1 cellular context compared by ENCODE assay signal in genomic region chr6:2952557-2953095, GRCh38.
TF ChIP-seq lines count a peak whose summit lies in the region.

No MANE protein-coding gene starts in this region.

TF ChIP-seq in HepG2, 621 proteins besides CTCF, POLR2A, EP300 and RAD21 (continued from another document and continues in another):
- TF ChIP-seq CBX1 (IDR thresholded peaks at IDR 0.05; ENCODE audit: low read depth) (peak; percentile 31), ZC3H4 (CRISPR knock-in tag; IDR thresholded peaks at IDR 0.05; ENCODE audit: borderline replicate concordance) (no peak), PAF1 (CRISPR knock-in tag; IDR thresholded peaks at IDR 0.05) (no peak), ELF1 (CRISPR knock-in tag; IDR thresholded peaks at IDR 0.05) (peak; percentile 48; the same call in 1 of the 2 replicates), HOXD1 (CRISPR knock-in tag; IDR thresholded peaks at IDR 0.05) (0 out of 2 replicates have a peak, but pooled peaks have one; percentile 59), IKZF1 (IDR thresholded peaks at IDR 0.05) (no peak), HCFC1 (IDR thresholded peaks at IDR 0.05; ENCODE audit: low read depth, low read length) (0 out of 2 replicates have a peak, but pooled peaks have one; percentile 25), HIC2 (CRISPR knock-in tag; IDR thresholded peaks at IDR 0.05; ENCODE audit: low read depth) (peak; percentile 62; the same call in 1 of the 2 replicates), MED8 (CRISPR knock-in tag; IDR thresholded peaks at IDR 0.05; ENCODE audit: insufficient replicate concordance) (no peak), SKIL (CRISPR knock-in tag; IDR thresholded peaks at IDR 0.05; ENCODE audit: borderline replicate concordance) (no peak), ZNF792 (CRISPR knock-in tag; IDR thresholded peaks at IDR 0.05) (peak; percentile 57; the same call in 1 of the 2 replicates), SP4 (CRISPR knock-in tag; IDR thresholded peaks at IDR 0.05) (peak; percentile 79), ZNF652 (CRISPR knock-in tag; IDR thresholded peaks at IDR 0.05; ENCODE audit: borderline replicate concordance, low read depth) (no peak), MIER3 (CRISPR knock-in tag; IDR thresholded peaks at IDR 0.05; ENCODE audit: borderline replicate concordance) (peak; percentile 76; the same call in 1 of the 2 replicates), CEBPG (CRISPR knock-in tag; IDR thresholded peaks at IDR 0.05) (0 out of 2 replicates have a peak, but pooled peaks have one; percentile 11), MLXIP (CRISPR knock-in tag; IDR thresholded peaks at IDR 0.05; ENCODE audit: borderline replicate concordance) (no peak), KMT2B (CRISPR knock-in tag; IDR thresholded peaks at IDR 0.05) (peak; percentile 52; the same call in 1 of the 2 replicates), NCOA1 (CRISPR knock-in tag; IDR thresholded peaks at IDR 0.05) (no peak), ZNF3 (CRISPR knock-in tag; IDR thresholded peaks at IDR 0.05) (no peak), GTF2F1 (IDR thresholded peaks at IDR 0.05; ENCODE audit: low read length) (no peak), ZFP36 (IDR thresholded peaks at IDR 0.05; ENCODE audit: borderline replicate concordance, low read depth, low read length, partially characterized antibody) (no peak), SPEN (CRISPR knock-in tag; IDR thresholded peaks at IDR 0.05; ENCODE audit: low read depth) (peak; percentile 71; the same call in 1 of the 2 replicates), ZNF598 (CRISPR knock-in tag; IDR thresholded peaks at IDR 0.05; ENCODE audit: borderline replicate concordance) (peak; percentile 85), MAFF (IDR thresholded peaks at IDR 0.05; ENCODE audit: low read depth, low read length) (no peak), ZNF276 (CRISPR knock-in tag; IDR thresholded peaks at IDR 0.05; ENCODE audit: low read depth) (0 out of 2 replicates have a peak, but pooled peaks have one; percentile 33), HNRNPK (IDR thresholded peaks at IDR 0.05; ENCODE audit: low read depth, low read length, poor library complexity, severe bottlenecking) (no peak), REST (IDR thresholded peaks at IDR 0.05; ENCODE audit: borderline replicate concordance in 1 of 2, low read depth in 1 of 2, low read length in 2 of 2) (no peak), DZIP1 (CRISPR knock-in tag; IDR thresholded peaks at IDR 0.05) (peak; percentile 27; the same call in 1 of the 2 replicates), ZIK1 (CRISPR knock-in tag; IDR thresholded peaks at IDR 0.05; ENCODE audit: borderline replicate concordance, low read depth) (peak; percentile 64; the same call in 1 of the 2 replicates), ARNT2 (CRISPR knock-in tag; IDR thresholded peaks at IDR 0.05; ENCODE audit: low read depth) (peak; percentile 86), TFE3 (CRISPR knock-in tag; IDR thresholded peaks at IDR 0.05) (peak; percentile 13; the same call in 1 of the 2 replicates), ZBTB49 (CRISPR knock-in tag; IDR thresholded peaks at IDR 0.05; ENCODE audit: borderline replicate concordance) (no peak), FOXJ3 (CRISPR knock-in tag; IDR thresholded peaks at IDR 0.05; ENCODE audit: borderline replicate concordance) (0 out of 2 replicates have a peak, but pooled peaks have one; percentile 14), CERS6 (CRISPR knock-in tag; IDR thresholded peaks at IDR 0.05) (no peak), MAFG (CRISPR knock-in tag; IDR thresholded peaks at IDR 0.05) (no peak), ZNF839 (CRISPR knock-in tag; IDR thresholded peaks at IDR 0.05; ENCODE audit: borderline replicate concordance) (no peak; the same call in 1 of the 2 replicates), TEAD3 (CRISPR knock-in tag; optimal IDR thresholded peaks at IDR 0.05; ENCODE audit: borderline replicate concordance) (peak; percentile 78), THYN1 (CRISPR knock-in tag; IDR thresholded peaks at IDR 0.05; ENCODE audit: borderline replicate concordance, low read depth) (no peak), ZNF317 (CRISPR knock-in tag; IDR thresholded peaks at IDR 0.05) (0 out of 2 replicates have a peak, but pooled peaks have one; percentile 25)
